In genomic region chr22:38203855-38204497, GRCh38 we compare ENCODE assay signal across 8 cellular contexts. TPM values are rescaled to one million over a fixed set of nuclear protein-coding genes. Genes with fewer than 3 reads are reported as not detected.
A peak's percentile ranks its signal among the peaks of the same experiment; 100 is the strongest.
DNase-seq lines count a peak whose midpoint lies in the region; ATAC-seq and TF ChIP-seq lines count a peak whose summit lies in the region.

No MANE protein-coding gene starts in this region.

- H3K4me2 ChIP-seq in Karpas-422 (ENCODE audit: low read depth, low read length, poor library complexity, severe bottlenecking) = peak overlapping the region; percentile 83

- no peak overlapping the region for H3K27ac ChIP-seq in Karpas-422 (ENCODE audit: low read length)

- TF ChIP-seq CTCF in AG10803 (conservative IDR thresholded peaks at IDR 0.05; ENCODE audit: low read length) = no peak
- no peak for TF ChIP-seq CTCF in chondrocyte (IDR thresholded peaks at IDR 0.05)

- H3K4me1 ChIP-seq in Karpas-422 (ENCODE audit: low read length) = peaks cover 37% of the 10 kb centered on the region

- H3K4me3 ChIP-seq in AG10803 (ENCODE audit: low read length) (peak overlapping the region; percentile 84), Karpas-422 (ENCODE audit: low read length) (peak overlapping the region; percentile 73; the same call in 1 of the 2 replicates)

- no peak for ATAC-seq in natural killer cell treated with Interleukin-12 subunit alpha and Interleukin-12 subunit beta and Interleukin-15 and Interleukin-18, amount 100 ng/mL, for 72 hours

- H3K4me3 Mint-ChIP-seq in chondrocyte (ENCODE audit: unreplicated experiment) = peak overlapping the region; percentile 82
- peak overlapping the region; percentile 78 for H3K4me3 Mint-ChIP-seq in natural killer cell treated with Interleukin-12 subunit alpha and Interleukin-12 subunit beta and Interleukin-15 and Interleukin-18, amount 100 ng/mL, for 72 hours

- H3K9me3 ChIP-seq in Karpas-422 (ENCODE audit: low read length) = no peaks in the 10 kb centered on the region

- H3K79me2 ChIP-seq in Karpas-422 (ENCODE audit: low read length) = no peaks in the 10 kb centered on the region

- H3K4me1 Mint-ChIP-seq in chondrocyte (ENCODE audit: low read depth) = peaks cover 44% of the 10 kb centered on the region
- H3K4me1 Mint-ChIP-seq in natural killer cell treated with Interleukin-12 subunit alpha and Interleukin-12 subunit beta and Interleukin-15 and Interleukin-18, amount 100 ng/mL, for 72 hours (ENCODE audit: low read depth in 2 of 2) = peaks cover 45 to 54% of the 10 kb centered on the region in 2 donors

- H3K27me3 ChIP-seq in Karpas-422 (ENCODE audit: low read length) = no peaks in the 10 kb centered on the region

- H3K9me2 ChIP-seq in Karpas-422 (replicated peaks; ENCODE audit: insufficient read depth, low read length) = no peaks in the 10 kb centered on the region

- no peaks in the 10 kb centered on the region for H3K36me3 Mint-ChIP-seq in chondrocyte (ENCODE audit: low read depth)
- no peaks in the 10 kb centered on the region for H3K36me3 Mint-ChIP-seq in natural killer cell treated with Interleukin-12 subunit alpha and Interleukin-12 subunit beta and Interleukin-15 and Interleukin-18, amount 100 ng/mL, for 72 hours

- no peaks in the 10 kb centered on the region for H3K27me3 Mint-ChIP-seq in chondrocyte (ENCODE audit: low read depth)
- H3K27me3 Mint-ChIP-seq in natural killer cell treated with Interleukin-12 subunit alpha and Interleukin-12 subunit beta and Interleukin-15 and Interleukin-18, amount 100 ng/mL, for 72 hours = no peaks in the 10 kb centered on the region

- H3K9ac ChIP-seq in Karpas-422 (ENCODE audit: low read length) = peak overlapping the region; percentile 67

- peaks cover 21% of the 10 kb centered on the region for H4K20me1 ChIP-seq in Karpas-422 (ENCODE audit: insufficient read depth, low read depth, low read length)

- H3K36me3 ChIP-seq in Karpas-422 (ENCODE audit: insufficient read depth, low read length) = no peaks in the 10 kb centered on the region

- H3K27ac Mint-ChIP-seq in chondrocyte (ENCODE audit: unreplicated experiment) = peak overlapping the region; percentile 68
- H3K27ac Mint-ChIP-seq in natural killer cell treated with Interleukin-12 subunit alpha and Interleukin-12 subunit beta and Interleukin-15 and Interleukin-18, amount 100 ng/mL, for 72 hours = peak overlapping the region; percentile 64 to 86

- no peaks in the 10 kb centered on the region for H3K9me3 Mint-ChIP-seq in chondrocyte (ENCODE audit: low read depth)
- H3K9me3 Mint-ChIP-seq in natural killer cell treated with Interleukin-12 subunit alpha and Interleukin-12 subunit beta and Interleukin-15 and Interleukin-18, amount 100 ng/mL, for 72 hours = no peaks in the 10 kb centered on the region

- DNase-seq in AG10803 (ENCODE audit: low read depth) (no peak), Karpas-422 (no peak), chondrocyte (ENCODE audit: low spot score) (no peak), NOMO-1 treated with DMSO at 0.1 percent for 48 hours (lab: John Stamatoyannopoulos, UW; ENCODE audit: unreplicated experiment) (no peak), HUDEP-2 (lab: John Stamatoyannopoulos, UW; ENCODE audit: unreplicated experiment in 76 of 76) (no peak), HuH-7.5 (ENCODE audit: low spot score) (no peak)
- DNase-seq in natural killer cell treated with Interleukin-12 subunit alpha and Interleukin-12 subunit beta and Interleukin-15 and Interleukin-18, amount 100 ng/mL, for 72 hours (ENCODE audit: low spot score) = no peak
- DNase-seq in stimulated activated CD4-positive, alpha-beta T cell treated with anti-CD3 and anti-CD28 coated beads, Interleukin-15, amount 100 ng/mL, for 24 hours = no peak

- H2AFZ ChIP-seq in Karpas-422 (ENCODE audit: low read length) = no peak overlapping the region

RNA-seq across cellular contexts. Expression of gene MAFF, which starts 2.2 kb away (rescaled TPM):
- total RNA-seq in Karpas-422 (2014; rRNA removed; shearing (Covaris generic); ENCODE audit: low replicate concordance) = 2.9 and 9.0 TPM in 2 replicates
- total RNA-seq in chondrocyte = 1.7 to 9.9 TPM (median 8.5 TPM) in 3 replicates
- total RNA-seq in natural killer cell treated with Interleukin-12 subunit alpha and Interleukin-12 subunit beta and Interleukin-15 and Interleukin-18, amount 100 ng/mL, for 72 hours = 10 to 100 TPM; 19.7 to 43.0 TPM

RNA-seq across cellular contexts. Expression of gene PLA2G6, which starts 22.3 kb away (rescaled TPM):
- 76.6 and 88.0 TPM in 2 replicates for total RNA-seq in Karpas-422 (2014; rRNA removed; shearing (Covaris generic); ENCODE audit: low replicate concordance)
- 16.3 to 30.2 TPM (median 21.0 TPM) in 3 replicates for total RNA-seq in chondrocyte
- total RNA-seq in natural killer cell treated with Interleukin-12 subunit alpha and Interleukin-12 subunit beta and Interleukin-15 and Interleukin-18, amount 100 ng/mL, for 72 hours = 10 to 100 TPM; 24.5 to 40.1 TPM
